ENCODE assay signal across 25 cellular contexts in the genomic region with DNA sequence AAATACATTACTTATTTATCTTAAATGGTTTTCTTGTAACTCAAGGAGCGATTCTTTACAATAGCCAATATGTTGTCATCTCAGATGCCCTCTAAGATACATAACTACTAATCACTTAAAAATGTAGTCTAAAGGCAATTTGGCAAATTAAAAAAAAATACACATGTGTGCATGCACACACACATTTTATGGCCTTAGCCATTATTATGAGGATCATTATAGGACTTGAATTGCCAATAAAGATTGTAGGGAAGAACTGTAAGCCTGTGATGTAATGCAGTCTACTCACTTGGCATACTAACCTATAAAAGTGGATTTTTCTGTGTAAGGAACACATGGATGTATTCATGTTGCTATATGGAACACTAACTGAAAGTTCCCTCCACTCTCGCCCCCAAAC.
"Had no signal": no experiment of that assay in that cellular context is flagged by ENCODE, and none has a peak within 500 bp of the region (broad histone marks: within the 10 kb centered on the region; RNA-seq: fewer than 3 reads in every experiment).

No MANE protein-coding gene starts in this region.

- H3K9me3 Mint-ChIP-seq: effector memory CD8-positive, alpha-beta T cell; memory B cell; natural killer cell treated with Interleukin-12 subunit alpha and Interleukin-12 subunit beta and Interleukin-15 and Interleukin-18, amount 100 ng/mL, for 72 hours; neural crest cell; stimulated activated naive CD8-positive, alpha-beta T cell treated with anti-CD3 and anti-CD28 coated beads, Interleukin-15, amount 100 ng/mL, for 72 hours had no signal

- H3K27ac ChIP-seq: gastrocnemius medialis, neutrophil, parathyroid adenoma, suprapubic skin, transverse colon, upper lobe of right lung, uterus had no signal

- H3K4me1 Mint-ChIP-seq: stimulated activated naive CD8-positive, alpha-beta T cell treated with anti-CD3 and anti-CD28 coated beads, Interleukin-15, amount 100 ng/mL, for 72 hours had no signal

- H3K4me3 Mint-ChIP-seq: effector memory CD8-positive, alpha-beta T cell; memory B cell; naive B cell; natural killer cell treated with Interleukin-12 subunit alpha and Interleukin-12 subunit beta and Interleukin-15 and Interleukin-18, amount 100 ng/mL, for 72 hours; neural crest cell; stimulated activated naive CD8-positive, alpha-beta T cell treated with anti-CD3 and anti-CD28 coated beads, Interleukin-15, amount 100 ng/mL, for 72 hours had no signal

- DNase-seq: cortex of kidney; effector memory CD8-positive, alpha-beta T cell; foreskin fibroblast; gastrocnemius medialis; naive B cell; stimulated activated CD4-positive, alpha-beta T cell treated with anti-CD3 and anti-CD28 coated beads, Interleukin-12 subunit alpha, Interleukin-12 subunit beta, amount 100 ng/mL, for 4 hours; stimulated activated CD4-positive, alpha-beta T cell treated with anti-CD3 and anti-CD28 coated beads, Interleukin-1b, Interleukin-23, amount 100 ng/mL, for 48 hours; stimulated activated CD4-positive, alpha-beta T cell treated with anti-CD3 and anti-CD28 coated beads, Interleukin-4, amount 100 ng/mL, for 1 hour; stimulated activated CD8-positive, alpha-beta memory T cell treated with anti-CD3 and anti-CD28 coated beads, Interleukin-4, amount 100 ng/mL, for 48 hours; stimulated activated naive CD4-positive, alpha-beta T cell; stimulated activated naive CD8-positive, alpha-beta T cell treated with anti-CD3 and anti-CD28 coated beads, Interleukin-15, amount 100 ng/mL, for 72 hours; transverse colon; upper lobe of right lung; uterus had no signal

- H3K79me2 ChIP-seq: parathyroid adenoma had no signal

- ATAC-seq: effector memory CD8-positive, alpha-beta T cell; left lobe of liver; natural killer cell treated with Interleukin-12 subunit alpha and Interleukin-12 subunit beta and Interleukin-15 and Interleukin-18, amount 100 ng/mL, for 72 hours; sciatic nerve; stimulated activated naive CD8-positive, alpha-beta T cell treated with anti-CD3 and anti-CD28 coated beads, Interleukin-15, amount 100 ng/mL, for 72 hours; upper lobe of right lung had no signal

- H2AFZ ChIP-seq: parathyroid adenoma had no signal

- H3K9me3 ChIP-seq: gastrocnemius medialis, neutrophil, suprapubic skin, transverse colon, upper lobe of right lung, uterus had no signal

- H3K27ac Mint-ChIP-seq: effector memory CD8-positive, alpha-beta T cell; memory B cell; naive B cell; natural killer cell treated with Interleukin-12 subunit alpha and Interleukin-12 subunit beta and Interleukin-15 and Interleukin-18, amount 100 ng/mL, for 72 hours; progenitor cell of endocrine pancreas; stimulated activated naive CD8-positive, alpha-beta T cell treated with anti-CD3 and anti-CD28 coated beads, Interleukin-15, amount 100 ng/mL, for 72 hours had no signal

- H3K36me3 ChIP-seq: gastrocnemius medialis, neutrophil, suprapubic skin, transverse colon, upper lobe of right lung, uterus had no signal

- H3K36me3 Mint-ChIP-seq: memory B cell; naive B cell; natural killer cell treated with Interleukin-12 subunit alpha and Interleukin-12 subunit beta and Interleukin-15 and Interleukin-18, amount 100 ng/mL, for 72 hours had no signal

- H3K4me1 ChIP-seq: parathyroid adenoma, suprapubic skin, transverse colon, upper lobe of right lung, uterus had no signal

- H3K4me3 ChIP-seq: gastrocnemius medialis, lung, smooth muscle cell, suprapubic skin, transverse colon, upper lobe of right lung, uterus had no signal
